ENCODE assay signal across 15 cellular contexts in the genomic region with DNA sequence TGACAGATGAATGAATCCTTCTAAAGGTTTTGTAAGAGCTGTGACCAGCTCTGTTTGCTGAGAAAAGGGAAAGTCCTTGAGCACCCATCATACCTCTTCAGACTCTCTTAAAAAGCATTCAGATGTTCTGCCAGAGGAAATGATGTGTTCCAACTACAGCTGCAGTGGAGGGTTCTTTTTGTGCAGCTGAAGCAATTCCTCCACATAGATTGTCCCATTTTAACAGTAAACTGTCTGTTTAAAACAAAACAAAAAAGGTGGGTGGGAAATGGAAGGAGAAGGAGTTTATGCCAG.
A peak's percentile ranks its signal among the peaks of the same experiment; 100 is the strongest.
DNase-seq lines count a peak whose midpoint lies in the region; ATAC-seq, FAIRE-seq and TF ChIP-seq lines count a peak whose summit lies in the region.
"Had no signal": no experiment of that assay in that cellular context is flagged by ENCODE, and none has a peak within 500 bp of the region (broad histone marks: within the 10 kb centered on the region; RNA-seq: fewer than 3 reads in every experiment).

No MANE protein-coding gene starts in this region.

- DNase-seq in astrocyte (ENCODE audit: low read depth) (peak; percentile 23), Caco-2 (no peak), SHP77 (lab: John Stamatoyannopoulos, UW) (no peak), MG63 (no peak), frontal cortex (ENCODE audit: low spot score in 2 of 2) (no peak)
- DNase-seq: activated CD4-positive, alpha-beta T cell treated with anti-CD3 and anti-CD28 coated beads, Interleukin-2, amount 50 U/mL, for 4 hours; activated gamma-delta T cell treated with Interleukin-2 at 50 U/mL for 16 hours; CD8-positive, alpha-beta T cell; left cardiac atrium; NCI-H748 treated with DMSO at 0.1 percent for 48 hours; occipital lobe had no signal

- TF ChIP-seq CTCF in astrocyte (IDR thresholded peaks at IDR 0.05; ENCODE audit: insufficient read depth, low read depth, low read length) (no peak), nephron (IDR thresholded peaks at IDR 0.05; ENCODE audit: unreplicated experiment in 3 of 3) (no peak), Caco-2 (IDR thresholded peaks at IDR 0.05; ENCODE audit: insufficient read depth in 1 of 2, low read depth in 1 of 2, low read length in 1 of 2, severe bottlenecking in 1 of 2, unreplicated experiment in 1 of 2) (no peak)

- ATAC-seq in GM18511 (IDR thresholded peaks at IDR 0.05; ENCODE audit: unreplicated experiment) (peak; percentile 66), HG02884 (IDR thresholded peaks at IDR 0.05; ENCODE audit: unreplicated experiment) (peak; percentile 55)
- ATAC-seq: CD8-positive, alpha-beta T cell; foreskin keratinocyte had no signal

- H3K27ac ChIP-seq in astrocyte (ENCODE audit: low read depth, low read length): no peak overlapping the region
- H3K27ac ChIP-seq: foreskin keratinocyte had no signal

- no peaks in the 10 kb centered on the region for H3K9me3 Mint-ChIP-seq in astrocyte (ENCODE audit: unreplicated experiment)
- H3K9me3 Mint-ChIP-seq in nephron: no peaks in the 10 kb centered on the region
- H3K9me3 Mint-ChIP-seq in Caco-2 (ENCODE audit: unreplicated experiment): no peaks in the 10 kb centered on the region
- H3K9me3 Mint-ChIP-seq: CD8-positive, alpha-beta T cell had no signal

- H3K27ac Mint-ChIP-seq in astrocyte (ENCODE audit: unreplicated experiment) (no peak overlapping the region), nephron (peak overlapping the region; percentile 72 to 82 (median 77)), Caco-2 (ENCODE audit: unreplicated experiment) (no peak overlapping the region)
- H3K27ac Mint-ChIP-seq: CD8-positive, alpha-beta T cell had no signal

- CTCF ChIA-PET in Caco-2 (lab: Charles Lee): no interaction called here

- intact Hi-C loops in Caco-2 (cut with micrococcal nuclease; ENCODE audit: unreplicated experiment): no loop called here

- no peak overlapping the region for H3K4me2 ChIP-seq in astrocyte (ENCODE audit: low read length)

- peaks cover 10% of the 10 kb centered on the region for H3K4me1 ChIP-seq in astrocyte (ENCODE audit: insufficient read depth, low read length)
- no peaks in the 10 kb centered on the region for H3K4me1 ChIP-seq in Caco-2
- H3K4me1 ChIP-seq: foreskin keratinocyte had no signal

- no peaks in the 10 kb centered on the region for H3K79me2 ChIP-seq in astrocyte (ENCODE audit: insufficient read depth, low read length)

- H3K36me3 Mint-ChIP-seq in astrocyte (ENCODE audit: low read depth, unreplicated experiment): peaks cover 2% of the 10 kb centered on the region
- H3K36me3 Mint-ChIP-seq in nephron (ENCODE audit: low read depth): no peaks in the 10 kb centered on the region
- H3K36me3 Mint-ChIP-seq in Caco-2 (ENCODE audit: insufficient read depth, unreplicated experiment): no peaks in the 10 kb centered on the region
- H3K36me3 Mint-ChIP-seq: CD8-positive, alpha-beta T cell had no signal

- H3K4me3 ChIP-seq in astrocyte (ENCODE audit: insufficient read depth, low read depth, low read length) (no peak overlapping the region), Caco-2 (ENCODE audit: low read depth, low read length) (no peak overlapping the region), MG63 (no peak overlapping the region)

- H4K20me1 ChIP-seq in astrocyte (ENCODE audit: insufficient read depth, low read length): peaks cover 53% of the 10 kb centered on the region

- no peak overlapping the region for H3K4me3 Mint-ChIP-seq in astrocyte (ENCODE audit: unreplicated experiment)
- peak overlapping the region; percentile 23 to 43 (median 29) for H3K4me3 Mint-ChIP-seq in nephron
- H3K4me3 Mint-ChIP-seq in Caco-2 (ENCODE audit: unreplicated experiment): no peak overlapping the region
- H3K4me3 Mint-ChIP-seq: CD8-positive, alpha-beta T cell had no signal

- no peak overlapping the region for H2AFZ ChIP-seq in astrocyte (ENCODE audit: low read depth, low read length)

- H3K9ac ChIP-seq in astrocyte (ENCODE audit: low read length): no peak overlapping the region

- peaks cover 22% of the 10 kb centered on the region for H3K4me1 Mint-ChIP-seq in astrocyte (ENCODE audit: low read depth, unreplicated experiment)
- peaks cover 65% of the 10 kb centered on the region for H3K4me1 Mint-ChIP-seq in nephron
- H3K4me1 Mint-ChIP-seq in Caco-2 (ENCODE audit: low read depth, unreplicated experiment): no peaks in the 10 kb centered on the region

- H3K27me3 Mint-ChIP-seq in astrocyte (ENCODE audit: low read depth, unreplicated experiment) (no peaks in the 10 kb centered on the region), nephron (ENCODE audit: low read depth) (peaks cover 4% of the 10 kb centered on the region), Caco-2 (ENCODE audit: insufficient read depth, unreplicated experiment) (peaks cover 25% of the 10 kb centered on the region)

- no peaks in the 10 kb centered on the region for H3K36me3 ChIP-seq in astrocyte (ENCODE audit: insufficient read depth, low read length)
- no peaks in the 10 kb centered on the region for H3K36me3 ChIP-seq in Caco-2 (ENCODE audit: control insufficient read depth, insufficient read depth, low read length)
- no peaks in the 10 kb centered on the region for H3K36me3 ChIP-seq in MG63

- POLR2A ChIA-PET in Caco-2 (lab: Charles Lee): no interaction called here

- H3K27me3 ChIP-seq in astrocyte (ENCODE audit: insufficient read depth, low read length) (no peaks in the 10 kb centered on the region), Caco-2 (replicated peaks; ENCODE audit: control insufficient read depth, insufficient read depth, low read length) (no peaks in the 10 kb centered on the region; the same call in 1 of the 2 replicates), MG63 (no peaks in the 10 kb centered on the region)

- BruUV-seq in Caco-2 (replicated peaks; lab: Mats Ljungman, UMichigan): no TSS peak

- FAIRE-seq in astrocyte (lab: Jason Lieb, UNC) (no peak), frontal cortex (lab: Jason Lieb, UNC) (no peak)

- H3K9me3 ChIP-seq in astrocyte (ENCODE audit: insufficient read depth, low read depth, low read length) (no peaks in the 10 kb centered on the region), Caco-2 (no peaks in the 10 kb centered on the region), MG63 (no peaks in the 10 kb centered on the region)

Comparison
In these comparisons a context has a peak if more than half of its experiments do, and no peak if none do; other contexts are left out.
1. H3K27ac Mint-ChIP-seq: peak in nephron (3 of 3); none in astrocyte (single experiment) and Caco-2 (single experiment).
2. H3K4me3 Mint-ChIP-seq: peak in nephron (3 of 3); none in astrocyte (single experiment) and Caco-2 (single experiment).